Comparison of ENCODE assay signal across 8 cellular contexts in genomic region chr1:6603851-6604558, GRCh38. TPM values are rescaled to one million over a fixed set of nuclear protein-coding genes. Genes with fewer than 3 reads are reported as not detected.
DNase-seq lines count a peak whose midpoint lies in the region; FAIRE-seq and TF ChIP-seq lines count a peak whose summit lies in the region.

No MANE protein-coding gene starts in this region.

- peak overlapping the region; percentile 89 for H3K9ac ChIP-seq in endothelial cell of umbilical vein (replicated peaks; ENCODE audit: extremely low read depth, insufficient read depth, low read length)

- peak overlapping the region; percentile 78 for H3K4me2 ChIP-seq in endothelial cell of umbilical vein (ENCODE audit: insufficient read depth, low read length)

- H4K20me1 ChIP-seq in endothelial cell of umbilical vein (replicated peaks; ENCODE audit: control insufficient read depth, extremely low read depth, insufficient read depth, low read length), result no peaks in the 10 kb centered on the region

- peak; percentile 4 for TF ChIP-seq EP300 in transverse colon (IDR thresholded peaks at IDR 0.05; ENCODE audit: low read depth)

- CTCF ChIA-PET in endothelial cell of umbilical vein (lab: Charles Lee), result interaction anchor here (0.6 to 2.0 kb wide), 10 partner anchors 9 to 164 kb away, joined by 3 to 8 read pairs (median 3); partner anchors contain the start of genes NOL9, PLEKHG5 and ZBTB48

- peak overlapping the region; percentile 47 for H2AFZ ChIP-seq in endothelial cell of umbilical vein (ENCODE audit: low read depth, low read length)

- TF ChIP-seq POLR2A in endothelial cell of umbilical vein (IDR thresholded peaks at IDR 0.05; ENCODE audit: low read depth, low read length), result no peak
- TF ChIP-seq POLR2A in transverse colon (IDR thresholded peaks at IDR 0.05), result no peak

- peak overlapping the region; percentile 86 for H3K27ac ChIP-seq in endothelial cell of umbilical vein (ENCODE audit: insufficient read depth, low read depth, low read length)
- H3K27ac ChIP-seq in transverse colon, result peak overlapping the region; percentile 95 to 99 (median 98)

- peaks cover 32% of the 10 kb centered on the region for H3K79me2 ChIP-seq in endothelial cell of umbilical vein (ENCODE audit: control insufficient read depth, insufficient read depth, low read length)

- no peaks in the 10 kb centered on the region for H3K9me1 ChIP-seq in endothelial cell of umbilical vein (replicated peaks; ENCODE audit: control insufficient read depth, extremely low read depth, insufficient read depth, low read length)

- POLR2A ChIA-PET in endothelial cell of umbilical vein (lab: Charles Lee), result interaction anchor here (0.7 to 1.5 kb wide), 2 partner anchors 8 to 25 kb away, joined by 3 to 5 read pairs; partner anchors contain the start of gene ZBTB48

- 61 to 100% methylated on average over 1 to 19 of the region's 19 CpGs for WGBS in transverse colon (ENCODE audit: low coverage in 1 of 2), 2 donors

- no peak for TF ChIP-seq CTCF in GM12864 (IDR thresholded peaks at IDR 0.05; ENCODE audit: low read depth, low read length, missing control alignments)
- TF ChIP-seq CTCF in endothelial cell of umbilical vein (IDR thresholded peaks at IDR 0.05; ENCODE audit: extremely low read depth in 1 of 2, insufficient read depth in 1 of 2, low read depth in 1 of 2, low read length in 2 of 2), result no peak
- peak in 4 of 5 experiments; percentile 11 to 46 (median 27) for TF ChIP-seq CTCF in transverse colon (IDR thresholded peaks at IDR 0.05)

- no peaks in the 10 kb centered on the region for H3K27me3 ChIP-seq in endothelial cell of umbilical vein (ENCODE audit: control insufficient read depth in 2 of 2, insufficient read depth in 2 of 2, low read length in 2 of 2)
- H3K27me3 ChIP-seq in transverse colon, result no peaks in the 10 kb centered on the region

- H3K4me1 ChIP-seq in endothelial cell of umbilical vein (ENCODE audit: control insufficient read depth, extremely low read depth, insufficient read depth, low read length), result peaks cover 23% of the 10 kb centered on the region
- peaks cover 16 to 35% (median 24%) of the 10 kb centered on the region in 4 donors for H3K4me1 ChIP-seq in transverse colon

- H3K36me3 ChIP-seq in endothelial cell of umbilical vein (ENCODE audit: control insufficient read depth in 2 of 2, extremely low read depth in 1 of 2, insufficient read depth in 2 of 2, low read length in 2 of 2) (peaks cover 0 to 1% of the 10 kb centered on the region in 2 experiments), transverse colon (no peaks in the 10 kb centered on the region)

- intact Hi-C loops in endothelial cell of umbilical vein (cut with micrococcal nuclease) (loop anchor here (1.0 to 5.0 kb wide), 6 partner anchors 9 to 183 kb away; partner anchors contain the start of genes CAMTA1, DNAJC11, PHF13 and PLEKHG5), transverse colon (cut with DNase I; ENCODE audit: low total_unique reads) (no loop called here)

- in situ Hi-C loops in transverse colon (cut with MboI; ENCODE audit: low pct_ligation_motif_present in 1 of 4, low pct_unique_long_range_greater_than_20kb in 1 of 4, low sequenced_read_pairs in 3 of 4), result no loop called here

- H3K9me3 ChIP-seq in endothelial cell of umbilical vein (replicated peaks; ENCODE audit: control insufficient read depth, insufficient read depth, low read length) (no peaks in the 10 kb centered on the region), transverse colon (no peaks in the 10 kb centered on the region)

- dilution Hi-C loops in endothelial cell of umbilical vein (cut with MboI; ENCODE audit: extremely low pct_ligation_motif_present, low sequenced_read_pairs), result no loop called here

- BruUV-seq in endothelial cell of umbilical vein (replicated peaks; lab: Mats Ljungman, UMichigan), result TSS peak; percentile 11

- peak; percentile 96 for FAIRE-seq in endothelial cell of umbilical vein (lab: Jason Lieb, UNC)

- DNase-seq in GM12864 (ENCODE audit: low read depth), result no peak
- DNase-seq in SW480 (ENCODE audit: low spot score), result peak; percentile 68
- DNase-seq in endothelial cell of umbilical vein (ENCODE audit: low read depth, low spot score), result peak; percentile 91
- DNase-seq in midbrain (lab: John Stamatoyannopoulos, UW), result peak; percentile 60
- peak; percentile 57 for DNase-seq in transverse colon
- no peak for DNase-seq in DMS53 (lab: John Stamatoyannopoulos, UW)
- no peak for DNase-seq in epidermal melanocyte (ENCODE audit: insufficient read length, low spot score)
- DNase-seq in SHP77 (lab: John Stamatoyannopoulos, UW), result no peak

- H3K4me3 ChIP-seq in GM12864 (ENCODE audit: low read depth, low read length), result peak overlapping the region; percentile 75
- H3K4me3 ChIP-seq in endothelial cell of umbilical vein (replicated peaks in 1 of 3; ENCODE audit: insufficient read depth in 1 of 3, low read depth in 1 of 3, low read length in 3 of 3), result no peak overlapping the region
- peak overlapping the region; percentile 62 to 90 (median 71) for H3K4me3 ChIP-seq in transverse colon

TF ChIP-seq in endothelial cell of umbilical vein, 7 proteins besides CTCF, POLR2A, EP300 and RAD21 (continues in another document):
- TF ChIP-seq FOS (IDR thresholded peaks at IDR 0.05; ENCODE audit: borderline replicate concordance, insufficient read depth, low read length) (peak; percentile 40), MAX (IDR thresholded peaks at IDR 0.05; ENCODE audit: insufficient read depth, insufficient read length) (peak; percentile 70), MYC (IDR thresholded peaks at IDR 0.05; ENCODE audit: low read depth, low read length) (no peak), EZH2 (IDR thresholded peaks at IDR 0.05; ENCODE audit: borderline replicate concordance, low read depth, low read length, severe bottlenecking) (no peak), GATA2 (IDR thresholded peaks at IDR 0.05; ENCODE audit: insufficient read depth, insufficient read length, low read depth, low read length) (peak; percentile 33), JUN (IDR thresholded peaks at IDR 0.05; ENCODE audit: borderline replicate concordance, insufficient read depth, insufficient read length, low read depth) (no peak)

RNA-seq across cellular contexts. Expression of gene KLHL21, which starts 1.3 kb away (rescaled TPM):
- total RNA-seq in endothelial cell of umbilical vein (19.2 and 22.4 TPM in 2 replicates), transverse colon (10 to 100 TPM; 23.6 to 67.7 (median 36.1) TPM)
- polyA plus RNA-seq in endothelial cell of umbilical vein, result 18.0 and 24.9 TPM in 2 replicates
- polyA plus RNA-seq in endothelial cell of umbilical vein (2011; cell fraction: cytosol; rRNA removed), result 10.5 and 14.1 TPM in 2 replicates
- 20.4 and 30.5 TPM in 2 replicates for polyA plus RNA-seq in endothelial cell of umbilical vein (2011; cell fraction: nucleus; rRNA removed)
- polyA plus RNA-seq in endothelial cell of umbilical vein (2012), result 17.8 and 20.9 TPM in 2 replicates
- 21.1 and 21.8 TPM in 2 replicates for polyA minus RNA-seq in endothelial cell of umbilical vein
- polyA minus RNA-seq in endothelial cell of umbilical vein (2011; cell fraction: cytosol; rRNA and poly(A)+ RNA removed), result 20.5 TPM
- 15.2 and 22.3 TPM in 2 replicates for polyA minus RNA-seq in endothelial cell of umbilical vein (2011; cell fraction: nucleus; rRNA and poly(A)+ RNA removed)

RNA-seq across cellular contexts. Expression of gene PHF13, which starts 9.5 kb away (rescaled TPM):
- 17.8 and 18.6 TPM in 2 replicates for total RNA-seq in endothelial cell of umbilical vein
- polyA plus RNA-seq in endothelial cell of umbilical vein, result 5.6 and 5.7 TPM in 2 replicates
- 6.3 and 6.5 TPM in 2 replicates for polyA plus RNA-seq in endothelial cell of umbilical vein (2011; cell fraction: cytosol; rRNA removed)
- polyA plus RNA-seq in endothelial cell of umbilical vein (2011; cell fraction: nucleus; rRNA removed), result 8.2 and 8.3 TPM in 2 replicates
- 9.0 and 9.8 TPM in 2 replicates for polyA plus RNA-seq in endothelial cell of umbilical vein (2012)
- 7.3 and 7.4 TPM in 2 replicates for polyA minus RNA-seq in endothelial cell of umbilical vein
- 3.0 TPM for polyA minus RNA-seq in endothelial cell of umbilical vein (2011; cell fraction: cytosol; rRNA and poly(A)+ RNA removed)
- polyA minus RNA-seq in endothelial cell of umbilical vein (2011; cell fraction: nucleus; rRNA and poly(A)+ RNA removed), result 3.2 and 3.4 TPM in 2 replicates
- total RNA-seq in transverse colon, result 10 to 100 TPM in 2 of 4 donors, 1 to 10 TPM in 2; 8.7 to 17.3 (median 10.3) TPM

RNA-seq across cellular contexts. Expression of gene THAP3, which starts 20.7 kb away (rescaled TPM):
- 15.2 and 16.7 TPM in 2 replicates for total RNA-seq in endothelial cell of umbilical vein
- 11.3 and 13.5 TPM in 2 replicates for polyA plus RNA-seq in endothelial cell of umbilical vein
- polyA plus RNA-seq in endothelial cell of umbilical vein (2011; cell fraction: cytosol; rRNA removed), result 10.2 and 10.5 TPM in 2 replicates
- 13.3 and 14.2 TPM in 2 replicates for polyA plus RNA-seq in endothelial cell of umbilical vein (2011; cell fraction: nucleus; rRNA removed)
- polyA plus RNA-seq in endothelial cell of umbilical vein (2012), result 10.3 and 11.1 TPM in 2 replicates
- polyA minus RNA-seq in endothelial cell of umbilical vein, result 5.0 and 9.0 TPM in 2 replicates
- polyA minus RNA-seq in endothelial cell of umbilical vein (2011; cell fraction: cytosol; rRNA and poly(A)+ RNA removed), result 5.4 TPM
- 8.1 and 12.3 TPM in 2 replicates for polyA minus RNA-seq in endothelial cell of umbilical vein (2011; cell fraction: nucleus; rRNA and poly(A)+ RNA removed)
- 10 to 100 TPM in 2 of 4 donors, 1 to 10 TPM in 2; 7.5 to 21.0 (median 13.2) TPM for total RNA-seq in transverse colon

RNA-seq across cellular contexts. Expression of gene ZBTB48, which starts 24.2 kb away (rescaled TPM):
- total RNA-seq in endothelial cell of umbilical vein (25.1 and 29.2 TPM in 2 replicates), transverse colon (10 to 100 TPM; 18.3 to 37.7 (median 30.5) TPM)
- 20.9 and 29.0 TPM in 2 replicates for polyA plus RNA-seq in endothelial cell of umbilical vein
- 10.9 and 13.8 TPM in 2 replicates for polyA plus RNA-seq in endothelial cell of umbilical vein (2011; cell fraction: cytosol; rRNA removed)
- polyA plus RNA-seq in endothelial cell of umbilical vein (2011; cell fraction: nucleus; rRNA removed), result 46.0 and 49.3 TPM in 2 replicates
- 9.0 and 15.7 TPM in 2 replicates for polyA plus RNA-seq in endothelial cell of umbilical vein (2012)
- 9.9 and 14.2 TPM in 2 replicates for polyA minus RNA-seq in endothelial cell of umbilical vein
- polyA minus RNA-seq in endothelial cell of umbilical vein (2011; cell fraction: cytosol; rRNA and poly(A)+ RNA removed), result 21.4 TPM
- 11.1 and 20.3 TPM in 2 replicates for polyA minus RNA-seq in endothelial cell of umbilical vein (2011; cell fraction: nucleus; rRNA and poly(A)+ RNA removed)

RNA-seq across cellular contexts. Expression of gene TAS1R1, which starts 48.9 kb away (rescaled TPM):
- total RNA-seq in endothelial cell of umbilical vein (not detected in 2 replicates), transverse colon (under 1 TPM in 1 of 4 donors, not detected in 3; 0.48 TPM)
- polyA plus RNA-seq in endothelial cell of umbilical vein, result not detected in 2 replicates
- polyA plus RNA-seq in endothelial cell of umbilical vein (2011; cell fraction: cytosol; rRNA removed), result 0.03 TPM in 1 of 2 replicates, not detected in the other
- polyA plus RNA-seq in endothelial cell of umbilical vein (2011; cell fraction: nucleus; rRNA removed), result not detected in 2 replicates
- not detected in 2 replicates for polyA plus RNA-seq in endothelial cell of umbilical vein (2012)
- not detected in 2 replicates for polyA minus RNA-seq in endothelial cell of umbilical vein
- not detected for polyA minus RNA-seq in endothelial cell of umbilical vein (2011; cell fraction: cytosol; rRNA and poly(A)+ RNA removed)
- polyA minus RNA-seq in endothelial cell of umbilical vein (2011; cell fraction: nucleus; rRNA and poly(A)+ RNA removed), result not detected in 2 replicates

Comparison
In these comparisons a context has a peak if more than half of its experiments do, and no peak if none do; other contexts are left out.
1. DNase-seq: peak in SW480 (single experiment), endothelial cell of umbilical vein (single experiment), midbrain (single experiment) and transverse colon (single experiment); none in GM12864 (single experiment), DMS53 (single experiment), epidermal melanocyte (single experiment) and SHP77 (0 of 2).
2. H3K4me3 ChIP-seq: peak in GM12864 (single experiment) and transverse colon (4 of 4); none in endothelial cell of umbilical vein (0 of 3).
3. CTCF ChIP-seq: peak in transverse colon (4 of 5); none in GM12864 (single experiment) and endothelial cell of umbilical vein (0 of 2).